1 cellular context compared by ENCODE assay signal in genomic region chr2:20651731-20652099, GRCh38.
TF ChIP-seq lines count a peak whose summit lies in the region.

No MANE protein-coding gene starts in this region.

TF ChIP-seq in GM23338, 12 proteins besides CTCF, POLR2A, EP300 and RAD21 (continued from another document):
- TF ChIP-seq ZNF462 (CRISPR knock-in tag; IDR thresholded peaks at IDR 0.05) (no peak), JUNB (IDR thresholded peaks at IDR 0.05; ENCODE audit: unreplicated experiment) (no peak), ETS1 (IDR thresholded peaks at IDR 0.05) (no peak), ZNF331 (CRISPR knock-in tag; IDR thresholded peaks at IDR 0.05; ENCODE audit: low read depth) (no peak), EZH2phosphoT487 (IDR thresholded peaks at IDR 0.05; ENCODE audit: unreplicated experiment) (no peak), REST (IDR thresholded peaks at IDR 0.05; ENCODE audit: unreplicated experiment) (no peak), CREB1 (CRISPR knock-in tag; IDR thresholded peaks at IDR 0.05; ENCODE audit: low read depth) (no peak), POLR2AphosphoS5 (IDR thresholded peaks at IDR 0.05; ENCODE audit: low read depth) (no peak)
